10 cellular contexts compared by ENCODE assay signal in genomic region chr14:101475468-101476257, GRCh38.
DNase-seq lines count a peak whose midpoint lies in the region; ATAC-seq, FAIRE-seq and TF ChIP-seq lines count a peak whose summit lies in the region.
"Had no signal": no experiment of that assay in that cellular context is flagged by ENCODE, and none has a peak within 500 bp of the region (broad histone marks: within the 10 kb centered on the region; RNA-seq: fewer than 3 reads in every experiment).

No MANE protein-coding gene starts in this region.

- no peak for FAIRE-seq in astrocyte (lab: Jason Lieb, UNC)

- ATAC-seq in GM18868 (IDR thresholded peaks at IDR 0.05; ENCODE audit: unreplicated experiment) (no peak), HG02571 (IDR thresholded peaks at IDR 0.05; ENCODE audit: unreplicated experiment) (no peak)

- peaks cover 2% of the 10 kb centered on the region for H3K36me3 Mint-ChIP-seq in astrocyte (ENCODE audit: low read depth, unreplicated experiment)

- no peaks in the 10 kb centered on the region for H4K20me1 ChIP-seq in astrocyte (ENCODE audit: insufficient read depth, low read length)
- H4K20me1 ChIP-seq in hepatocyte (ENCODE audit: insufficient read depth, poor library complexity, severe bottlenecking) = no peaks in the 10 kb centered on the region

- H3K4me1 ChIP-seq in astrocyte (ENCODE audit: insufficient read depth, low read length) (peaks cover 7% of the 10 kb centered on the region), hepatocyte (ENCODE audit: insufficient read depth) (peaks cover 38% of the 10 kb centered on the region), subcutaneous abdominal adipose tissue (ENCODE audit: control insufficient read depth in 5 of 5, insufficient read depth in 5 of 5, low read length in 5 of 5) (peaks cover 4 to 28% (median 23%) of the 10 kb centered on the region in 5 donors)

- DNase-seq in HFF-Myc (ENCODE audit: extremely low read depth, low read depth) (peak; percentile 4), astrocyte (ENCODE audit: low read depth) (peak; percentile 66), hepatocyte (ENCODE audit: low spot score) (peak; percentile 64), DMS114 treated with DMSO at 0.1 percent for 48 hours (lab: John Stamatoyannopoulos, UW; ENCODE audit: unreplicated experiment) (no peak)
- no peak for DNase-seq in stimulated activated CD4-positive, alpha-beta T cell treated with anti-CD3 and anti-CD28 coated beads, Interleukin-1b, Interleukin-23, amount 100 ng/mL, for 48 hours
- DNase-seq: GOT3 had no signal

- H3K79me2 ChIP-seq in astrocyte (ENCODE audit: insufficient read depth, low read length) (no peaks in the 10 kb centered on the region), hepatocyte (no peaks in the 10 kb centered on the region)

- H3K9me3 ChIP-seq in astrocyte (ENCODE audit: insufficient read depth, low read depth, low read length) = no peaks in the 10 kb centered on the region
- H3K9me3 ChIP-seq in hepatocyte (ENCODE audit: low read depth) = no peaks in the 10 kb centered on the region
- peaks cover 0 to 2% (median 0%) of the 10 kb centered on the region in 5 donors for H3K9me3 ChIP-seq in subcutaneous abdominal adipose tissue (ENCODE audit: control insufficient read depth in 5 of 5, low read length in 5 of 5)

- H3K27ac ChIP-seq in astrocyte (ENCODE audit: low read depth, low read length) = no peak overlapping the region
- peak overlapping the region; percentile 84 for H3K27ac ChIP-seq in hepatocyte
- peak overlapping the region; percentile 41 for H3K27ac ChIP-seq in subcutaneous abdominal adipose tissue (ENCODE audit: low read depth, low read length)

- H3K9me2 ChIP-seq in hepatocyte (replicated peaks; ENCODE audit: insufficient read depth) = no peaks in the 10 kb centered on the region

- H3K36me3 ChIP-seq in astrocyte (ENCODE audit: insufficient read depth, low read length) = no peaks in the 10 kb centered on the region
- no peaks in the 10 kb centered on the region for H3K36me3 ChIP-seq in hepatocyte (replicated peaks; ENCODE audit: insufficient read depth, low read depth)
- no peaks in the 10 kb centered on the region for H3K36me3 ChIP-seq in subcutaneous abdominal adipose tissue (ENCODE audit: control insufficient read depth in 5 of 5, insufficient read depth in 5 of 5, low read length in 5 of 5)

- no peak overlapping the region for H3K4me3 Mint-ChIP-seq in astrocyte (ENCODE audit: unreplicated experiment)
- H3K4me3 Mint-ChIP-seq: dendritic cell treated with granulocyte-macrophage colony-stimulating factor and Interleukin-4, amounts not matched to agents 40 ng/mL and 50 ng/mL, for 4 days had no signal

- H3K9me3 Mint-ChIP-seq in astrocyte (ENCODE audit: unreplicated experiment) = no peaks in the 10 kb centered on the region
- H3K9me3 Mint-ChIP-seq: dendritic cell treated with granulocyte-macrophage colony-stimulating factor and Interleukin-4, amounts not matched to agents 40 ng/mL and 50 ng/mL, for 4 days had no signal

- H3K9ac ChIP-seq in astrocyte (ENCODE audit: low read length) (no peak overlapping the region), subcutaneous abdominal adipose tissue (ENCODE audit: low read length in 5 of 5) (peak overlapping the region in 2 of 5 donors; percentile 26 to 38)

- TF ChIP-seq CTCF in HFF-Myc (IDR thresholded peaks at IDR 0.05; ENCODE audit: low read depth, low read length, missing control alignments) = no peak
- no peak for TF ChIP-seq CTCF in astrocyte (IDR thresholded peaks at IDR 0.05; ENCODE audit: insufficient read depth, low read depth, low read length)
- TF ChIP-seq CTCF in hepatocyte (IDR thresholded peaks at IDR 0.05; ENCODE audit: poor library complexity) = no peak

- no peak overlapping the region for H3K27ac Mint-ChIP-seq in astrocyte (ENCODE audit: unreplicated experiment)
- H3K27ac Mint-ChIP-seq: dendritic cell treated with granulocyte-macrophage colony-stimulating factor and Interleukin-4, amounts not matched to agents 40 ng/mL and 50 ng/mL, for 4 days had no signal

- H3K4me2 ChIP-seq in astrocyte (ENCODE audit: low read length) (no peak overlapping the region), hepatocyte (peak overlapping the region; percentile 64)

- H3K27me3 Mint-ChIP-seq in astrocyte (ENCODE audit: low read depth, unreplicated experiment) = peaks cover 39% of the 10 kb centered on the region

- no peak overlapping the region for H2AFZ ChIP-seq in astrocyte (ENCODE audit: low read depth, low read length)
- no peak overlapping the region for H2AFZ ChIP-seq in hepatocyte

- H3K27me3 ChIP-seq in astrocyte (ENCODE audit: insufficient read depth, low read length) = no peaks in the 10 kb centered on the region
- H3K27me3 ChIP-seq in hepatocyte = no peaks in the 10 kb centered on the region
- peaks cover 0 to 17% (median 4%) of the 10 kb centered on the region in 5 donors for H3K27me3 ChIP-seq in subcutaneous abdominal adipose tissue (ENCODE audit: control insufficient read depth in 5 of 5, insufficient read depth in 4 of 5, low read length in 5 of 5)

- 74% methylated on average over 24 of the region's 24 CpGs for WGBS in hepatocyte (ENCODE audit: low lambda C conversion rate, missing lambda C conversion rate)

- peaks cover 6% of the 10 kb centered on the region for H3K4me1 Mint-ChIP-seq in astrocyte (ENCODE audit: low read depth, unreplicated experiment)

- H3K4me3 ChIP-seq in HFF-Myc (replicated peaks; ENCODE audit: low read depth, low read length) = no peak overlapping the region
- H3K4me3 ChIP-seq in astrocyte (ENCODE audit: insufficient read depth, low read depth, low read length) = no peak overlapping the region
- H3K4me3 ChIP-seq in hepatocyte = no peak overlapping the region
- peak overlapping the region in 1 of 5 donors; percentile 2 for H3K4me3 ChIP-seq in subcutaneous abdominal adipose tissue (ENCODE audit: low read depth in 1 of 5, low read length in 5 of 5)

Comparison
In these comparisons a context has a peak if more than half of its experiments do, and no peak if none do; other contexts are left out.
1. DNase-seq: peak in HFF-Myc (single experiment), astrocyte (single experiment) and hepatocyte (single experiment); none in DMS114 treated with DMSO at 0.1 percent for 48 hours (single experiment) and stimulated activated CD4-positive, alpha-beta T cell treated with anti-CD3 and anti-CD28 coated beads, Interleukin-1b, Interleukin-23, amount 100 ng/mL, for 48 hours (single experiment).